In the genomic region with DNA sequence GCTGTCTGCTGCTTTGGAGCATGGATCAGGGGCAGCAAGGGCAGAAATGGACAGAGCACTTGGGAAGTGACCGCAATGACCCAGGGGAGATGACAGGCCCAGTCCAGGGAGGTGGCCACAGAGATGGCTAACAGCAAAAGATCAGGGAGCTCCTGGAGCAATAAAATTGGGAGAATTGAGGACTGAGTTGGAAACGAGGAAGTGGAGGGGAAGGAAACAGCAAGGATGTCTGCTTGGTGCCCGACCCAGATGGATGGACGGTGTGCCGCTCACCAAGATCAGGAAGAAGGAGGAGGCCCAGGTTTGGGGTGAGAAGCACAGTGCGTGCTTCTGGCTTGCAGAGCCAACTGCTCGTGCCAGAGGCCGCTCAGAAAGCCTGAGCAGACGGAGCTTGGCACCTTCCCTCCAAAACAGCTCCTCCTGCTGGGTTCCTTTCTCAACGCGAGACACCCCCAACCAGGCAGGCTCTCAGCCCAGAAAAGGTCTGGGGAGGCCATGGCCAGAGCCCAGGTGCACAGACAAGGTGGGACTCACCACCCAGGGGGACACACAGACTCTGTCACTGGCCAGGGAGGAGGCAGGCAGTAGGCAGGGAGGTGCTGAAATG, we compare ENCODE assay signal across 8 cellular contexts. TPM values are rescaled to one million over a fixed set of nuclear protein-coding genes. Genes with fewer than 3 reads are reported as not detected.
A peak's percentile ranks its signal among the peaks of the same experiment; 100 is the strongest.
DNase-seq lines count a peak whose midpoint lies in the region; ATAC-seq and TF ChIP-seq lines count a peak whose summit lies in the region.

No MANE protein-coding gene starts in this region.

- no peaks in the 10 kb centered on the region for H3K27me3 ChIP-seq in mammary epithelial cell (ENCODE audit: insufficient read depth, low read length)

- intact Hi-C loops in mammary epithelial cell (cut with micrococcal nuclease): no loop called here

- H3K9me3 ChIP-seq in mammary epithelial cell (replicated peaks; ENCODE audit: insufficient read depth, low read length): no peaks in the 10 kb centered on the region

- H2AFZ ChIP-seq in mammary epithelial cell (ENCODE audit: low read depth, low read length): peak overlapping the region; percentile 3

- H3K27ac ChIP-seq in mammary epithelial cell (ENCODE audit: insufficient read depth, low read depth, low read length): no peak overlapping the region

- CTCF ChIA-PET in mammary epithelial cell (lab: Charles Lee; ENCODE audit: low non-redundant PET): interaction anchor here (0.9 kb wide), 1 partner anchor 253 kb away, joined by 3 read pairs; no protein-coding TSS in a partner anchor

- peak; percentile 18 for DNase-seq in EL
- no peak for DNase-seq in mammary epithelial cell
- DNase-seq in lung microvascular endothelial cell (ENCODE audit: low read depth in 2 of 2): peak; percentile 40 to 49
- no peak for DNase-seq in DMS153 treated with DMSO at 0.1 percent for 48 hours (lab: John Stamatoyannopoulos, UW; ENCODE audit: unreplicated experiment)
- DNase-seq in NCI-H128 (lab: John Stamatoyannopoulos, UW; ENCODE audit: unreplicated experiment): no peak

- BruUV-seq in mammary epithelial cell (replicated peaks; lab: Mats Ljungman, UMichigan): no TSS peak

- H3K9ac ChIP-seq in mammary epithelial cell (ENCODE audit: insufficient read depth, low read length): no peak overlapping the region

- 56% methylated on average over 9 of the region's 11 CpGs for WGBS in mammary epithelial cell (ENCODE audit: low coverage, missing lambda C conversion rate)

- no peaks in the 10 kb centered on the region for H3K79me2 ChIP-seq in mammary epithelial cell (ENCODE audit: insufficient read depth, low read length)

- in situ Hi-C loops in mammary epithelial cell (cut with MboI; ENCODE audit: low sequenced_read_pairs in 2 of 2): no loop called here

- TF ChIP-seq CTCF in LNCAP (IDR thresholded peaks at IDR 0.05) (peak; percentile 47), mammary epithelial cell (conservative IDR thresholded peaks at IDR 0.05 in 1 of 2, IDR thresholded peaks at IDR 0.05 in 1 of 2; ENCODE audit: extremely low read depth in 1 of 2, insufficient read depth in 1 of 2, low read depth in 1 of 2, low read length in 2 of 2) (peak; percentile 15 to 31)

- dilution Hi-C loops in mammary epithelial cell (cut with HindIII; ENCODE audit: low sequenced_read_pairs): no loop called here

- ATAC-seq in GM18502 (IDR thresholded peaks at IDR 0.05; ENCODE audit: poor library complexity, unreplicated experiment) (no peak), HG03469 (IDR thresholded peaks at IDR 0.05; ENCODE audit: unreplicated experiment) (no peak)

- H4K20me1 ChIP-seq in mammary epithelial cell (ENCODE audit: insufficient read depth, low read length): no peaks in the 10 kb centered on the region

- no peak overlapping the region for H3K4me3 ChIP-seq in mammary epithelial cell (replicated peaks in 1 of 3; ENCODE audit: insufficient read depth in 1 of 3, low read depth in 2 of 3, low read length in 3 of 3)

- no peak overlapping the region for H3K4me2 ChIP-seq in mammary epithelial cell (ENCODE audit: insufficient read depth, low read depth, low read length)

- no peaks in the 10 kb centered on the region for H3K4me1 ChIP-seq in mammary epithelial cell (ENCODE audit: insufficient read depth, low read length)

- H3K36me3 ChIP-seq in mammary epithelial cell (ENCODE audit: insufficient read depth, low read length): no peaks in the 10 kb centered on the region

RNA-seq across cellular contexts. Expression of a gene that starts 1.7 kb away (rescaled TPM):
- total RNA-seq in mammary epithelial cell (under 1 TPM in 1 of 2 donors, not detected in 1; 0.09 TPM), lung microvascular endothelial cell (not detected in 2 replicates)
- 0.02 TPM for polyA plus RNA-seq in mammary epithelial cell
- not detected for polyA minus RNA-seq in mammary epithelial cell

RNA-seq across cellular contexts. Expression of a gene that starts 17.9 kb away (rescaled TPM):
- total RNA-seq in mammary epithelial cell (not detected), lung microvascular endothelial cell (not detected in 2 replicates)
- not detected for polyA plus RNA-seq in mammary epithelial cell
- polyA minus RNA-seq in mammary epithelial cell: not detected

RNA-seq across cellular contexts. Expression of a gene that starts 24.8 kb away (rescaled TPM):
- 10 to 100 TPM in 1 of 2 donors, 1 to 10 TPM in 1; 6.1 to 10.0 TPM for total RNA-seq in mammary epithelial cell
- polyA plus RNA-seq in mammary epithelial cell: 8.1 TPM
- 48.7 TPM for polyA minus RNA-seq in mammary epithelial cell
- total RNA-seq in lung microvascular endothelial cell: 2.8 and 4.4 TPM in 2 replicates

RNA-seq across cellular contexts. Expression of a gene that starts 26.8 kb away (rescaled TPM):
- total RNA-seq in mammary epithelial cell (1 to 10 TPM; 4.3 to 5.7 TPM), lung microvascular endothelial cell (0.40 and 0.44 TPM in 2 replicates)
- 5.4 TPM for polyA plus RNA-seq in mammary epithelial cell
- 0.88 TPM for polyA minus RNA-seq in mammary epithelial cell

RNA-seq across cellular contexts. Expression of a gene that starts 31.1 kb away (rescaled TPM):
- total RNA-seq in mammary epithelial cell: 100 to 1,000 TPM; 114 to 201 TPM
- 222 TPM for polyA plus RNA-seq in mammary epithelial cell
- 285 TPM for polyA minus RNA-seq in mammary epithelial cell
- 289 and 376 TPM in 2 replicates for total RNA-seq in lung microvascular endothelial cell

Comparison
In these comparisons a context has a peak if more than half of its experiments do, and no peak if none do; other contexts are left out.
1. DNase-seq: peak in EL (single experiment) and lung microvascular endothelial cell (2 of 2); none in mammary epithelial cell (single experiment), DMS153 treated with DMSO at 0.1 percent for 48 hours (single experiment) and NCI-H128 (single experiment).